In genomic region chr3:121654493-121655385, GRCh38 we compare ENCODE assay signal across 11 cellular contexts. TPM values are rescaled to one million over a fixed set of nuclear protein-coding genes. Genes with fewer than 3 reads are reported as not detected.
DNase-seq lines count a peak whose midpoint lies in the region; ATAC-seq and TF ChIP-seq lines count a peak whose summit lies in the region.
"Had no signal": no experiment of that assay in that cellular context is flagged by ENCODE, and none has a peak within 500 bp of the region (broad histone marks: within the 10 kb centered on the region; RNA-seq: fewer than 3 reads in every experiment).

No MANE protein-coding gene starts in this region.

- TF ChIP-seq CTCF in GM10266 (IDR thresholded peaks at IDR 0.05; ENCODE audit: control insufficient read depth, insufficient read depth, low read depth, missing control alignments) = no peak
- no peak for TF ChIP-seq CTCF in gastroesophageal sphincter (IDR thresholded peaks at IDR 0.05)

- ATAC-seq in GM19372 (IDR thresholded peaks at IDR 0.05; ENCODE audit: low read depth, unreplicated experiment) (peak; percentile 57), HG03066 (IDR thresholded peaks at IDR 0.05; ENCODE audit: low read depth, unreplicated experiment) (peak; percentile 67), gastroesophageal sphincter (no peak)
- ATAC-seq in activated naive CD8-positive, alpha-beta T cell treated with anti-CD3 and anti-CD28 coated beads, Interleukin-2, amount 10 ng/mL, durations not matched to agents 7 days and 5 days (ENCODE audit: low read depth) = peak; percentile 90

- no peaks in the 10 kb centered on the region for H3K27me3 ChIP-seq in gastroesophageal sphincter

- H3K27me3 Mint-ChIP-seq in activated naive CD8-positive, alpha-beta T cell treated with anti-CD3 and anti-CD28 coated beads, Interleukin-2, amount 10 ng/mL, durations not matched to agents 7 days and 5 days = no peaks in the 10 kb centered on the region

- H3K36me3 Mint-ChIP-seq in activated naive CD8-positive, alpha-beta T cell treated with anti-CD3 and anti-CD28 coated beads, Interleukin-2, amount 10 ng/mL, durations not matched to agents 7 days and 5 days = peaks cover 76% of the 10 kb centered on the region

- peak overlapping the region; percentile 26 for H3K4me3 Mint-ChIP-seq in activated naive CD8-positive, alpha-beta T cell treated with anti-CD3 and anti-CD28 coated beads, Interleukin-2, amount 10 ng/mL, durations not matched to agents 7 days and 5 days

- DNase-seq in GM10266 (ENCODE audit: extremely low spot score) = peak; percentile 32
- DNase-seq in activated naive CD8-positive, alpha-beta T cell treated with anti-CD3 and anti-CD28 coated beads, Interleukin-2, amount 10 ng/mL, durations not matched to agents 7 days and 5 days = no peak
- DNase-seq in NCI-H69 (lab: John Stamatoyannopoulos, UW) = no peak
- DNase-seq in stimulated activated CD4-positive, alpha-beta T cell treated with anti-CD3 and anti-CD28 coated beads, Interleukin-4, amount 100 ng/mL, for 24 hours = no peak
- DNase-seq in pons (ENCODE audit: low spot score) = no peak
- DNase-seq: DMS79 treated with DMSO at 0.1 percent for 48 hours, NCI-H774, posterior cingulate gyrus had no signal

- H3K27ac Mint-ChIP-seq in activated naive CD8-positive, alpha-beta T cell treated with anti-CD3 and anti-CD28 coated beads, Interleukin-2, amount 10 ng/mL, durations not matched to agents 7 days and 5 days = peak overlapping the region; percentile 74

- WGBS in gastroesophageal sphincter (ENCODE audit: low coverage in 1 of 2), 2 donors = 61 to 70% methylated on average over 2 to 6 of the region's 6 CpGs

- no peaks in the 10 kb centered on the region for H3K36me3 ChIP-seq in gastroesophageal sphincter

- POLR2A ChIA-PET in activated naive CD8-positive, alpha-beta T cell treated with anti-CD3 and anti-CD28 coated beads, Interleukin-2, amount 10 ng/mL, durations not matched to agents 7 days and 5 days (lab: Charles Lee) = interaction anchor here (0.7 to 2.6 kb wide), 3 partner anchors 13 to 94 kb away, joined by 4 to 8 read pairs (median 8); partner anchors contain the start of gene GOLGB1

- H3K9me3 Mint-ChIP-seq in activated naive CD8-positive, alpha-beta T cell treated with anti-CD3 and anti-CD28 coated beads, Interleukin-2, amount 10 ng/mL, durations not matched to agents 7 days and 5 days = no peaks in the 10 kb centered on the region

- H3K4me3 ChIP-seq in gastroesophageal sphincter = no peak overlapping the region

- no peaks in the 10 kb centered on the region for H3K4me1 ChIP-seq in gastroesophageal sphincter

- TF ChIP-seq EP300 in gastroesophageal sphincter (IDR thresholded peaks at IDR 0.05) = no peak

- H3K4me1 Mint-ChIP-seq in activated naive CD8-positive, alpha-beta T cell treated with anti-CD3 and anti-CD28 coated beads, Interleukin-2, amount 10 ng/mL, durations not matched to agents 7 days and 5 days = peaks cover 64% of the 10 kb centered on the region

- H3K9me3 ChIP-seq in gastroesophageal sphincter = no peaks in the 10 kb centered on the region

- no peak overlapping the region for H3K27ac ChIP-seq in gastroesophageal sphincter

- no peak for TF ChIP-seq POLR2A in gastroesophageal sphincter (IDR thresholded peaks at IDR 0.05)

RNA-seq across cellular contexts. Expression of gene HCLS1, which starts 6.0 kb away (rescaled TPM):
- 100 to 1,000 TPM; 316 to 318 TPM for total RNA-seq in activated naive CD8-positive, alpha-beta T cell treated with anti-CD3 and anti-CD28 coated beads, Interleukin-2, amount 10 ng/mL, durations not matched to agents 7 days and 5 days
- 10 to 100 TPM; 21.8 to 68.1 (median 28.9) TPM for total RNA-seq in gastroesophageal sphincter

Comparison
In these comparisons a context has a peak if more than half of its experiments do, and no peak if none do; other contexts are left out.
1. RNA of gene HCLS1, which starts 6.0 kb away (total RNA-seq): 316 to 318 TPM in activated naive CD8-positive, alpha-beta T cell treated with anti-CD3 and anti-CD28 coated beads, Interleukin-2, amount 10 ng/mL, durations not matched to agents 7 days and 5 days; 21.8 to 68.1 TPM in gastroesophageal sphincter; every median in the first group is over 4 times any median in the second.